Comparison of ENCODE assay signal across 32 cellular contexts in genomic region chr6:40968620-40969145, GRCh38.
"Had no signal": no experiment of that assay in that cellular context is flagged by ENCODE, and none has a peak within 500 bp of the region (broad histone marks: within the 10 kb centered on the region; RNA-seq: fewer than 3 reads in every experiment).

No MANE protein-coding gene starts in this region.

- ATAC-seq: activated CD8-positive, alpha-beta memory T cell treated with anti-CD3 and anti-CD28 coated beads, Interleukin-2, amount 10 ng/mL, durations not matched to agents 7 days and 5 days; body of pancreas had no signal

- H3K9me3 ChIP-seq: body of pancreas, MG63 had no signal

- H3K27ac ChIP-seq: body of pancreas, breast epithelium, VCaP had no signal

- DNase-seq: activated CD4-positive, alpha-beta memory T cell treated with anti-CD3 and anti-CD28 coated beads, Interleukin-2, amount 10 ng/mL, durations not matched to agents 7 days and 5 days; activated CD4-positive, alpha-beta T cell treated with anti-CD3 and anti-CD28 coated beads for 1 hour; activated CD4-positive, alpha-beta T cell treated with anti-CD3 and anti-CD28 coated beads for 48 hours; activated CD4-positive, CD25-positive, alpha-beta regulatory T cell; activated CD8-positive, alpha-beta memory T cell treated with anti-CD3 and anti-CD28 coated beads for 24 hours; activated CD8-positive, alpha-beta memory T cell treated with anti-CD3 and anti-CD28 coated beads, Interleukin-2, amount 10 ng/mL, durations not matched to agents 7 days and 5 days; activated CD8-positive, alpha-beta memory T cell treated with anti-CD3 and anti-CD28 coated beads, Interleukin-2, amount 50 U/mL, for 48 hours; activated effector memory CD4-positive, alpha-beta T cell treated with Interleukin-2 at 50 U/mL for 16 hours; activated naive CD4-positive, alpha-beta T cell treated with anti-CD3 and anti-CD28 coated beads, Interleukin-2, amount 10 ng/mL, durations not matched to agents 7 days and 5 days; activated naive CD8-positive, alpha-beta T cell treated with anti-CD3 and anti-CD28 coated beads for 36 hours; activated T-cell treated with anti-CD3 and anti-CD28 coated beads, Interleukin-2, amount 50 U/mL, for 48 hours; amygdala; body of pancreas; Karpas-422; MG63; NCI-H1048; NCI-H1105 treated with DMSO at 0.1 percent for 48 hours; NCI-H1436; NCI-H1694; NCI-H1930; NCI-H2081 treated with DMSO at 0.1 percent for 48 hours; NCI-H345; NCI-H524 treated with DMSO at 0.1 percent for 48 hours; Right ventricle myocardium superior; SW 1271; T-helper 1 cell; T-helper 2 cell; T-helper 9 cell had no signal

- H3K27me3 ChIP-seq: body of pancreas, breast epithelium, MG63 had no signal

- H3K36me3 ChIP-seq: breast epithelium, MG63 had no signal

- H3K4me3 ChIP-seq: body of pancreas, breast epithelium, MG63 had no signal

- H3K4me1 ChIP-seq: body of pancreas, breast epithelium had no signal

- FAIRE-seq: astrocyte, RCC 7860 had no signal
